ENCODE assay signal across 18 cellular contexts in the genomic region with DNA sequence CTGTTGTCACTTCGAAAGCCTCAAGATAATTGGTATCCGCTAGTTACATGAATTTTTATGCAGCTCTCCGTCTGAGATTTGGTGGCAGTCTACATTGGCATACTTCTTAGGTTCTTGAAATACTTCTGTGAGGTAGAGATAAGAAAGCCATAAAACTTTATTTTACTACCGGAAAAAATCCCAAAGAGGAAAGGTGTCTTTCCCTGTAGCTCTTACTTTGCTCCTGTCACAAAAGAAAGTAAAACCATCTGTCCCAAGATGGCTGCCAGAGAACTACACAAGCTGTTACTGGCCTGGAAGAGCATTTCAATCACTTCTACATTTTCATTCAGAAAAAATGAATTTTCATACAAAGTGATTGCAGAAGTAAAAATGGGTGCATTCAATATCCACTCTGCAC.
"Had no signal": no experiment of that assay in that cellular context is flagged by ENCODE, and none has a peak within 500 bp of the region (broad histone marks: within the 10 kb centered on the region; RNA-seq: fewer than 3 reads in every experiment).

No MANE protein-coding gene starts in this region.

- H3K27me3 Mint-ChIP-seq: activated B cell treated with CpG ODN at 0.5 μM for 24 hours; dendritic cell treated with granulocyte-macrophage colony-stimulating factor and Interleukin-4, amounts not matched to agents 40 ng/mL and 50 ng/mL, for 4 days had no signal

- H3K27ac ChIP-seq: transverse colon had no signal

- H3K9me3 Mint-ChIP-seq: activated B cell treated with CpG ODN at 0.5 μM for 24 hours; activated naive CD4-positive, alpha-beta T cell treated with anti-CD3 and anti-CD28 coated beads, Interleukin-2, amount 10 ng/mL, durations not matched to agents 7 days and 5 days; dendritic cell treated with granulocyte-macrophage colony-stimulating factor and Interleukin-4, amounts not matched to agents 40 ng/mL and 50 ng/mL, for 4 days; nephron progenitor cell; stimulated activated memory B cell treated with anti-CD40 and anti-IgM and Interleukin-4, amounts not matched to agents 10 μg/mL and 1 μg/mL and 100 μg/mL, for 72 hours; T-helper 1 cell treated with Interleukin-12 subunit alpha and Interleukin-12 subunit beta and Interleukin-4 antibody, amounts not matched to agents 30 μg/mL and 1 μg/mL, for 36 hours had no signal

- H3K36me3 ChIP-seq: transverse colon had no signal

- H3K36me3 Mint-ChIP-seq: activated naive CD4-positive, alpha-beta T cell treated with anti-CD3 and anti-CD28 coated beads, Interleukin-2, amount 10 ng/mL, durations not matched to agents 7 days and 5 days; stimulated activated memory B cell treated with anti-CD40 and anti-IgM and Interleukin-4, amounts not matched to agents 10 μg/mL and 1 μg/mL and 100 μg/mL, for 72 hours had no signal

- H3K9me3 ChIP-seq: transverse colon had no signal

- DNase-seq: activated B cell treated with CpG ODN at 0.5 μM for 24 hours; activated CD4-positive, alpha-beta T cell treated with anti-CD3 and anti-CD28 coated beads for 36 hours; activated CD4-positive, alpha-beta T cell treated with anti-CD3 and anti-CD28 coated beads, Interleukin-2, amount 50 U/mL, for 48 hours; activated effector memory CD4-positive, alpha-beta T cell treated with anti-CD3 and anti-CD28 coated beads, Interleukin-2, amount 50 U/mL, for 16 hours; activated naive CD4-positive, alpha-beta T cell treated with anti-CD3 and anti-CD28 coated beads, Interleukin-2, amount 10 ng/mL, durations not matched to agents 7 days and 5 days; effector CD8-positive, alpha-beta T cell; erythroblast; foreskin melanocyte; hypothalamus; left ventricle myocardium superior; nephron progenitor cell; stimulated activated CD4-positive, alpha-beta T cell treated with anti-CD3 and anti-CD28 coated beads, Interleukin-15, amount 100 ng/mL, for 24 hours; transverse colon had no signal

- H3K27ac Mint-ChIP-seq: activated B cell treated with CpG ODN at 0.5 μM for 24 hours; activated CD4-positive, alpha-beta T cell treated with anti-CD3 and anti-CD28 coated beads for 36 hours; activated naive CD4-positive, alpha-beta T cell treated with anti-CD3 and anti-CD28 coated beads, Interleukin-2, amount 10 ng/mL, durations not matched to agents 7 days and 5 days; dendritic cell treated with granulocyte-macrophage colony-stimulating factor and Interleukin-4, amounts not matched to agents 40 ng/mL and 50 ng/mL, for 4 days; nephron progenitor cell; stimulated activated memory B cell treated with anti-CD40 and anti-IgM and Interleukin-4, amounts not matched to agents 10 μg/mL and 1 μg/mL and 100 μg/mL, for 72 hours; T-helper 1 cell treated with Interleukin-12 subunit alpha and Interleukin-12 subunit beta and Interleukin-4 antibody, amounts not matched to agents 30 μg/mL and 1 μg/mL, for 36 hours had no signal

- ATAC-seq: activated CD4-positive, alpha-beta T cell treated with anti-CD3 and anti-CD28 coated beads for 36 hours; left ventricle myocardium superior; sciatic nerve; stimulated activated memory B cell treated with anti-CD40 and anti-IgM and Interleukin-4, amounts not matched to agents 10 μg/mL and 1 μg/mL and 100 μg/mL, for 72 hours had no signal

- H3K4me3 Mint-ChIP-seq: activated B cell treated with CpG ODN at 0.5 μM for 24 hours; activated CD4-positive, alpha-beta T cell treated with anti-CD3 and anti-CD28 coated beads for 36 hours; activated naive CD4-positive, alpha-beta T cell treated with anti-CD3 and anti-CD28 coated beads, Interleukin-2, amount 10 ng/mL, durations not matched to agents 7 days and 5 days; dendritic cell treated with granulocyte-macrophage colony-stimulating factor and Interleukin-4, amounts not matched to agents 40 ng/mL and 50 ng/mL, for 4 days; nephron progenitor cell; stimulated activated memory B cell treated with anti-CD40 and anti-IgM and Interleukin-4, amounts not matched to agents 10 μg/mL and 1 μg/mL and 100 μg/mL, for 72 hours; T-helper 1 cell treated with Interleukin-12 subunit alpha and Interleukin-12 subunit beta and Interleukin-4 antibody, amounts not matched to agents 30 μg/mL and 1 μg/mL, for 36 hours had no signal

- H3K4me2 ChIP-seq: smooth muscle cell had no signal

- H3K4me1 Mint-ChIP-seq: activated B cell treated with CpG ODN at 0.5 μM for 24 hours; activated CD4-positive, alpha-beta T cell treated with anti-CD3 and anti-CD28 coated beads for 36 hours; activated naive CD4-positive, alpha-beta T cell treated with anti-CD3 and anti-CD28 coated beads, Interleukin-2, amount 10 ng/mL, durations not matched to agents 7 days and 5 days; nephron progenitor cell; stimulated activated memory B cell treated with anti-CD40 and anti-IgM and Interleukin-4, amounts not matched to agents 10 μg/mL and 1 μg/mL and 100 μg/mL, for 72 hours had no signal

- H3K27me3 ChIP-seq: transverse colon had no signal

- H3K4me3 ChIP-seq: smooth muscle cell, transverse colon had no signal
